Comparison of ENCODE assay signal across 17 cellular contexts in genomic region chr2:147867050-147867449, GRCh38. TPM values are rescaled to one million over a fixed set of nuclear protein-coding genes. Genes with fewer than 3 reads are reported as not detected.
DNase-seq lines count a peak whose midpoint lies in the region; ATAC-seq and TF ChIP-seq lines count a peak whose summit lies in the region.
"Had no signal": no experiment of that assay in that cellular context is flagged by ENCODE, and none has a peak within 500 bp of the region (broad histone marks: within the 10 kb centered on the region; RNA-seq: fewer than 3 reads in every experiment).

No MANE protein-coding gene starts in this region.

- no peak overlapping the region for H3K4me3 ChIP-seq in GM12865 (ENCODE audit: low read depth, low read length)
- no peak overlapping the region for H3K4me3 ChIP-seq in foreskin fibroblast (ENCODE audit: low read depth in 1 of 2, low read length in 2 of 2)
- H3K4me3 ChIP-seq: Peyer's patch had no signal

- no peaks in the 10 kb centered on the region for H3K9me3 Mint-ChIP-seq in activated T-helper 17 cell treated with anti-CD3 and anti-CD28 coated beads, Interleukin-2, amount 50 U/mL, for 72 hours
- H3K9me3 Mint-ChIP-seq: H9 had no signal

- no peak overlapping the region for H3K4me3 Mint-ChIP-seq in activated T-helper 17 cell treated with anti-CD3 and anti-CD28 coated beads, Interleukin-2, amount 50 U/mL, for 72 hours
- H3K4me3 Mint-ChIP-seq: B cell, H9 had no signal

- peaks cover 8% of the 10 kb centered on the region for H3K4me1 Mint-ChIP-seq in activated T-helper 17 cell treated with anti-CD3 and anti-CD28 coated beads, Interleukin-2, amount 50 U/mL, for 72 hours

- TF ChIP-seq CTCF in GM12865 (IDR thresholded peaks at IDR 0.05; ENCODE audit: insufficient read depth, low read depth, low read length, missing control alignments) (no peak), foreskin fibroblast (IDR thresholded peaks at IDR 0.05; ENCODE audit: low read depth, low read length) (no peak)

- no peaks in the 10 kb centered on the region for H3K27me3 Mint-ChIP-seq in activated T-helper 17 cell treated with anti-CD3 and anti-CD28 coated beads, Interleukin-2, amount 50 U/mL, for 72 hours

- H3K27ac Mint-ChIP-seq in activated T-helper 17 cell treated with anti-CD3 and anti-CD28 coated beads, Interleukin-2, amount 50 U/mL, for 72 hours, result no peak overlapping the region
- H3K27ac Mint-ChIP-seq: B cell, H9 had no signal

- peak; percentile 24 to 49 for DNase-seq in AML-193 (lab: John Stamatoyannopoulos, UW)
- DNase-seq in GM12865 (ENCODE audit: low read depth), result peak; percentile 7
- peak; percentile 52 to 82 for DNase-seq in NOMO-1 (lab: John Stamatoyannopoulos, UW; ENCODE audit: unreplicated experiment in 2 of 2)
- DNase-seq in foreskin fibroblast, result no peak
- no peak for DNase-seq in DMS53 treated with DMSO at 0.1 percent for 48 hours (lab: John Stamatoyannopoulos, UW; ENCODE audit: unreplicated experiment)
- no peak for DNase-seq in NCI-H526 treated with DMSO at 0.1 percent for 48 hours (lab: John Stamatoyannopoulos, UW)
- DNase-seq: EL; H9; NCI-H1436 treated with DMSO at 0.1 percent for 48 hours; NCI-H2081 treated with DMSO at 0.1 percent for 48 hours; NCI-H69; NK-92 treated with Interleukin-12 subunit alpha and Interleukin-12 subunit beta, amount 100 ng/mL, for 24 hours; Peyer's patch; SHP77 had no signal

- ATAC-seq in activated T-helper 17 cell treated with anti-CD3 and anti-CD28 coated beads, Interleukin-2, amount 50 U/mL, for 72 hours (replicated peaks), result peak; percentile 52
- ATAC-seq: HepG2 had no signal

- no peaks in the 10 kb centered on the region for H3K36me3 Mint-ChIP-seq in activated T-helper 17 cell treated with anti-CD3 and anti-CD28 coated beads, Interleukin-2, amount 50 U/mL, for 72 hours (ENCODE audit: low read depth)

RNA-seq across cellular contexts. Expression of gene ACVR2A, which starts 22.2 kb away (rescaled TPM):
- total RNA-seq in activated T-helper 17 cell treated with anti-CD3 and anti-CD28 coated beads, Interleukin-2, amount 50 U/mL, for 72 hours, result 1 to 10 TPM; 1.9 to 2.5 TPM

Comparison
In these comparisons a context has a peak if more than half of its experiments do, and no peak if none do; other contexts are left out.
1. DNase-seq: peak in AML-193 (2 of 2), GM12865 (single experiment) and NOMO-1 (2 of 2); none in foreskin fibroblast (0 of 2), DMS53 treated with DMSO at 0.1 percent for 48 hours (single experiment) and NCI-H526 treated with DMSO at 0.1 percent for 48 hours (single experiment).